25 cellular contexts compared by ENCODE assay signal in the genomic region with DNA sequence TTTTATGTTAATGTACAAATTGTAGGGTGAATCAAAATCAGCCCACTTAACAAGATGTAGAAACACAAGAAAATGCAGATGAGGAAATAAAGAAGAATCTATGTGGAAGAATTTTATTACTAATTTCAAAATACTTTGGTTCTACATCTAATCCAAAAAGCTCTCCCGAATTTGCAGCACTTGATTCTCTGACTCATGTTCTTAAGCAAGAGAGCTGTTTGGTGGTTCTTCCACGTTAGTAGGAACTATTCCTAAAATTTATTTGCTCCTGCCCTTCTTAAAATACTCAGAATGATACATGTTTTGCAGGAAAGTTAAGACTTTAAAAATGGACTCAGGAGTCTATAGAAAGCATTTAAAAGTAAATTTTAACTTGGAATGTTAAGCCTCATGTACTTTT.
A peak's percentile ranks its signal among the peaks of the same experiment; 100 is the strongest.
DNase-seq lines count a peak whose midpoint lies in the region; ATAC-seq and TF ChIP-seq lines count a peak whose summit lies in the region.
"Had no signal": no experiment of that assay in that cellular context is flagged by ENCODE, and none has a peak within 500 bp of the region (broad histone marks: within the 10 kb centered on the region; RNA-seq: fewer than 3 reads in every experiment).

No MANE protein-coding gene starts in this region.

- intact Hi-C loops in activated T-helper 1 cell treated with anti-CD3 and anti-CD28 coated beads, Interleukin-12 subunit alpha, Interleukin-12 subunit beta, Interleukin-2, Interleukin-4 antibody, amounts not matched to agents 30 ng/mL and 10 ng/mL and 1 ng/mL, durations not matched to agents 14 hours and 24 hours and 36 hours (cut with micrococcal nuclease) = no loop called here

- H3K36me3 Mint-ChIP-seq in activated naive CD4-positive, alpha-beta T cell treated with anti-CD3 and anti-CD28 coated beads, Interleukin-2, amount 10 ng/mL, durations not matched to agents 7 days and 5 days = peaks cover 2% of the 10 kb centered on the region
- no peaks in the 10 kb centered on the region for H3K36me3 Mint-ChIP-seq in activated T-helper 1 cell treated with anti-CD3 and anti-CD28 coated beads, Interleukin-12 subunit alpha, Interleukin-12 subunit beta, Interleukin-2, Interleukin-4 antibody, amounts not matched to agents 30 ng/mL and 10 ng/mL and 1 ng/mL, durations not matched to agents 14 hours and 24 hours and 36 hours (ENCODE audit: low read depth)

- no peaks in the 10 kb centered on the region for H3K4me1 ChIP-seq in fibroblast of lung (ENCODE audit: control insufficient read depth, extremely low read depth, insufficient read depth, low read length)
- H3K4me1 ChIP-seq: ascending aorta; BLaER1 treated with 17β-estradiol and CSF1 and Interleukin-3, amounts not matched to agents 10 nM and 100 nM; right atrium auricular region; SJCRH30 had no signal

- no peak overlapping the region for H3K4me3 Mint-ChIP-seq in activated naive CD4-positive, alpha-beta T cell treated with anti-CD3 and anti-CD28 coated beads, Interleukin-2, amount 10 ng/mL, durations not matched to agents 7 days and 5 days
- no peak overlapping the region for H3K4me3 Mint-ChIP-seq in activated T-helper 1 cell treated with anti-CD3 and anti-CD28 coated beads, Interleukin-12 subunit alpha, Interleukin-12 subunit beta, Interleukin-2, Interleukin-4 antibody, amounts not matched to agents 30 ng/mL and 10 ng/mL and 1 ng/mL, durations not matched to agents 14 hours and 24 hours and 36 hours
- H3K4me3 Mint-ChIP-seq: activated naive CD4-positive, alpha-beta T cell treated with anti-CD3 and anti-CD28 coated beads, Interleukin-2, amount 50 U/mL, for 24 hours; activated T-cell treated with anti-CD3 and anti-CD28 coated beads, Interleukin-2, amount 50 U/mL, for 72 hours; naive thymus-derived CD8-positive, alpha-beta T cell had no signal

- H3K9ac ChIP-seq in fibroblast of lung (ENCODE audit: insufficient read depth, low read length) = no peak overlapping the region
- H3K9ac ChIP-seq: BLaER1 treated with 17β-estradiol and CSF1 and Interleukin-3, amounts not matched to agents 10 nM and 100 nM had no signal

- TF ChIP-seq CTCF in fibroblast of lung (conservative IDR thresholded peaks at IDR 0.05 in 1 of 2, IDR thresholded peaks at IDR 0.05 in 1 of 2; ENCODE audit: low read depth in 1 of 2, low read length in 2 of 2) = no peak

- no peak for ATAC-seq in GM21423 (IDR thresholded peaks at IDR 0.05; ENCODE audit: unreplicated experiment)
- ATAC-seq in HG02885 (IDR thresholded peaks at IDR 0.05; ENCODE audit: poor library complexity, unreplicated experiment) = no peak
- ATAC-seq: activated T-cell treated with anti-CD3 and anti-CD28 coated beads, Interleukin-2, amount 50 U/mL, for 72 hours; naive thymus-derived CD8-positive, alpha-beta T cell had no signal

- H3K27me3 ChIP-seq in fibroblast of lung (ENCODE audit: control insufficient read depth, insufficient read depth, low read length) = no peaks in the 10 kb centered on the region
- H3K27me3 ChIP-seq: ascending aorta; BLaER1 treated with 17β-estradiol and CSF1 and Interleukin-3, amounts not matched to agents 10 nM and 100 nM; right atrium auricular region; SJCRH30 had no signal

- H3K79me2 ChIP-seq in fibroblast of lung (ENCODE audit: control insufficient read depth, insufficient read depth, low read length) = no peaks in the 10 kb centered on the region

- no peak overlapping the region for H3K27ac Mint-ChIP-seq in activated naive CD4-positive, alpha-beta T cell treated with anti-CD3 and anti-CD28 coated beads, Interleukin-2, amount 10 ng/mL, durations not matched to agents 7 days and 5 days
- H3K27ac Mint-ChIP-seq in activated T-helper 1 cell treated with anti-CD3 and anti-CD28 coated beads, Interleukin-12 subunit alpha, Interleukin-12 subunit beta, Interleukin-2, Interleukin-4 antibody, amounts not matched to agents 30 ng/mL and 10 ng/mL and 1 ng/mL, durations not matched to agents 14 hours and 24 hours and 36 hours = no peak overlapping the region
- H3K27ac Mint-ChIP-seq: activated naive CD4-positive, alpha-beta T cell treated with anti-CD3 and anti-CD28 coated beads, Interleukin-2, amount 50 U/mL, for 24 hours; activated T-cell treated with anti-CD3 and anti-CD28 coated beads, Interleukin-2, amount 50 U/mL, for 72 hours had no signal

- H4K20me1 ChIP-seq in fibroblast of lung (ENCODE audit: control insufficient read depth, extremely low read depth, insufficient read depth, low read length) = no peaks in the 10 kb centered on the region

- no peaks in the 10 kb centered on the region for H3K36me3 ChIP-seq in fibroblast of lung (ENCODE audit: control insufficient read depth, insufficient read depth, low read length)
- H3K36me3 ChIP-seq: ascending aorta, right atrium auricular region, SJCRH30 had no signal

- H2AFZ ChIP-seq in fibroblast of lung (ENCODE audit: low read length) = no peak overlapping the region
- H2AFZ ChIP-seq: PC-9 had no signal

- DNase-seq in NOMO-1 treated with DMSO at 0.1 percent for 48 hours (lab: John Stamatoyannopoulos, UW; ENCODE audit: unreplicated experiment) = peak; percentile 21
- no peak for DNase-seq in NOMO-1 treated with dmso at 0.1 percent for 144 hours (lab: John Stamatoyannopoulos, UW; ENCODE audit: unreplicated experiment)
- peak; percentile 52 for DNase-seq in MV-4-11 (lab: John Stamatoyannopoulos, UW)
- peak; percentile 13 to 52 for DNase-seq in fibroblast of lung (ENCODE audit: low read depth in 2 of 2)
- DNase-seq in activated naive CD4-positive, alpha-beta T cell treated with anti-CD3 and anti-CD28 coated beads, Interleukin-2, amount 10 ng/mL, durations not matched to agents 7 days and 5 days = no peak
- DNase-seq in activated T-helper 1 cell treated with anti-CD3 and anti-CD28 coated beads, Interleukin-12 subunit alpha, Interleukin-12 subunit beta, Interleukin-2, Interleukin-4 antibody, amounts not matched to agents 30 ng/mL and 10 ng/mL and 1 ng/mL, durations not matched to agents 14 hours and 24 hours and 36 hours (ENCODE audit: low spot score) = no peak
- DNase-seq: activated CD4-positive, alpha-beta T cell treated with anti-CD3 and anti-CD28 coated beads for 48 hours; activated T-cell treated with anti-CD3 and anti-CD28 coated beads, Interleukin-2, amount 50 U/mL, for 72 hours; Calu3; effector memory CD4-positive, alpha-beta T cell; MM.1S; naive thymus-derived CD8-positive, alpha-beta T cell; NCI-H187; NCI-H82; PC-9; SJCRH30; stimulated activated CD4-positive, alpha-beta T cell treated with anti-CD3 and anti-CD28 coated beads, Interleukin-4, amount 100 ng/mL, for 24 hours; stimulated activated naive CD4-positive, alpha-beta T cell treated with Interleukin-2 at 50 U/mL for 16 hours had no signal

- no peaks in the 10 kb centered on the region for H3K9me3 Mint-ChIP-seq in activated naive CD4-positive, alpha-beta T cell treated with anti-CD3 and anti-CD28 coated beads, Interleukin-2, amount 10 ng/mL, durations not matched to agents 7 days and 5 days
- no peaks in the 10 kb centered on the region for H3K9me3 Mint-ChIP-seq in activated T-helper 1 cell treated with anti-CD3 and anti-CD28 coated beads, Interleukin-12 subunit alpha, Interleukin-12 subunit beta, Interleukin-2, Interleukin-4 antibody, amounts not matched to agents 30 ng/mL and 10 ng/mL and 1 ng/mL, durations not matched to agents 14 hours and 24 hours and 36 hours
- H3K9me3 Mint-ChIP-seq: activated naive CD4-positive, alpha-beta T cell treated with anti-CD3 and anti-CD28 coated beads, Interleukin-2, amount 50 U/mL, for 24 hours; activated T-cell treated with anti-CD3 and anti-CD28 coated beads, Interleukin-2, amount 50 U/mL, for 72 hours; naive thymus-derived CD8-positive, alpha-beta T cell had no signal

- peaks cover 4% of the 10 kb centered on the region for H3K4me1 Mint-ChIP-seq in activated naive CD4-positive, alpha-beta T cell treated with anti-CD3 and anti-CD28 coated beads, Interleukin-2, amount 10 ng/mL, durations not matched to agents 7 days and 5 days
- peaks cover 9% of the 10 kb centered on the region for H3K4me1 Mint-ChIP-seq in activated T-helper 1 cell treated with anti-CD3 and anti-CD28 coated beads, Interleukin-12 subunit alpha, Interleukin-12 subunit beta, Interleukin-2, Interleukin-4 antibody, amounts not matched to agents 30 ng/mL and 10 ng/mL and 1 ng/mL, durations not matched to agents 14 hours and 24 hours and 36 hours (ENCODE audit: low read depth)

- H3K27me3 Mint-ChIP-seq in activated naive CD4-positive, alpha-beta T cell treated with anti-CD3 and anti-CD28 coated beads, Interleukin-2, amount 10 ng/mL, durations not matched to agents 7 days and 5 days = no peaks in the 10 kb centered on the region
- no peaks in the 10 kb centered on the region for H3K27me3 Mint-ChIP-seq in activated T-helper 1 cell treated with anti-CD3 and anti-CD28 coated beads, Interleukin-12 subunit alpha, Interleukin-12 subunit beta, Interleukin-2, Interleukin-4 antibody, amounts not matched to agents 30 ng/mL and 10 ng/mL and 1 ng/mL, durations not matched to agents 14 hours and 24 hours and 36 hours (ENCODE audit: insufficient read depth)
- H3K27me3 Mint-ChIP-seq: activated naive CD4-positive, alpha-beta T cell treated with anti-CD3 and anti-CD28 coated beads, Interleukin-2, amount 50 U/mL, for 24 hours; naive thymus-derived CD8-positive, alpha-beta T cell had no signal

- no peak overlapping the region for H3K4me3 ChIP-seq in fibroblast of lung (replicated peaks in 1 of 4; ENCODE audit: control extremely low read depth in 1 of 4, insufficient read depth in 1 of 4, low read depth in 3 of 4, low read length in 4 of 4)
- H3K4me3 ChIP-seq: ascending aorta; BLaER1 treated with 17β-estradiol and CSF1 and Interleukin-3, amounts not matched to agents 10 nM and 100 nM; PC-9; right atrium auricular region; SJCRH30 had no signal

- CTCF ChIA-PET in activated naive CD4-positive, alpha-beta T cell treated with anti-CD3 and anti-CD28 coated beads, Interleukin-2, amount 10 ng/mL, durations not matched to agents 7 days and 5 days (lab: Charles Lee) = no interaction called here

- H3K27ac ChIP-seq in fibroblast of lung (ENCODE audit: insufficient read depth, low read length) = no peak overlapping the region
- H3K27ac ChIP-seq: 22Rv1; ascending aorta; BLaER1 treated with 17β-estradiol and CSF1 and Interleukin-3, amounts not matched to agents 10 nM and 100 nM; PC-9; right atrium auricular region; SJCRH30 had no signal

- no peaks in the 10 kb centered on the region for H3K9me3 ChIP-seq in fibroblast of lung (ENCODE audit: control insufficient read depth, insufficient read depth, low read depth, low read length)
- H3K9me3 ChIP-seq: ascending aorta; BLaER1 treated with 17β-estradiol and CSF1 and Interleukin-3, amounts not matched to agents 10 nM and 100 nM; right atrium auricular region; SJCRH30 had no signal

- no peak overlapping the region for H3K4me2 ChIP-seq in fibroblast of lung (ENCODE audit: extremely low read depth, insufficient read depth, low read length)
- H3K4me2 ChIP-seq: BLaER1 treated with 17β-estradiol and CSF1 and Interleukin-3, amounts not matched to agents 10 nM and 100 nM; PC-9 had no signal

Comparison
In these comparisons a context has a peak if more than half of its experiments do, and no peak if none do; other contexts are left out.
1. DNase-seq: peak in NOMO-1 treated with DMSO at 0.1 percent for 48 hours (single experiment), MV-4-11 (single experiment) and fibroblast of lung (2 of 2); none in NOMO-1 treated with dmso at 0.1 percent for 144 hours (single experiment), activated naive CD4-positive, alpha-beta T cell treated with anti-CD3 and anti-CD28 coated beads, Interleukin-2, amount 10 ng/mL, durations not matched to agents 7 days and 5 days (single experiment) and activated T-helper 1 cell treated with anti-CD3 and anti-CD28 coated beads, Interleukin-12 subunit alpha, Interleukin-12 subunit beta, Interleukin-2, Interleukin-4 antibody, amounts not matched to agents 30 ng/mL and 10 ng/mL and 1 ng/mL, durations not matched to agents 14 hours and 24 hours and 36 hours (single experiment).